Comparison of ENCODE assay signal across 8 cellular contexts in genomic region chr10:31320598-31321211, GRCh38. TPM values are rescaled to one million over a fixed set of nuclear protein-coding genes. Genes with fewer than 3 reads are reported as not detected.
DNase-seq lines count a peak whose midpoint lies in the region; ATAC-seq and TF ChIP-seq lines count a peak whose summit lies in the region.

No MANE protein-coding gene starts in this region.

- ATAC-seq in gastrocnemius medialis (peak; percentile 15 to 27), GM21526 (IDR thresholded peaks at IDR 0.05; ENCODE audit: low FRiP score, unreplicated experiment) (no peak)

- H3K27ac ChIP-seq in gastrocnemius medialis: peak overlapping the region; percentile 97 to 99 (median 98)

- H3K36me3 Mint-ChIP-seq in brain: no peaks in the 10 kb centered on the region

- H3K4me3 ChIP-seq in iPS-18c (ENCODE audit: insufficient read depth, low read depth, low read length): peak overlapping the region; percentile 55
- H3K4me3 ChIP-seq in gastrocnemius medialis: peak overlapping the region; percentile 85 to 93 (median 90)

- no peaks in the 10 kb centered on the region for H3K9me3 Mint-ChIP-seq in brain

- peaks cover 13% of the 10 kb centered on the region for H3K27me3 Mint-ChIP-seq in brain

- no peaks in the 10 kb centered on the region for H3K36me3 ChIP-seq in gastrocnemius medialis

- peaks cover 46 to 51% of the 10 kb centered on the region in 2 donors for H3K4me1 ChIP-seq in gastrocnemius medialis

- H3K27me3 ChIP-seq in gastrocnemius medialis: no peaks in the 10 kb centered on the region

- peak overlapping the region; percentile 92 to 99 (median 97) for H3K4me3 Mint-ChIP-seq in brain

- DNase-seq in activated CD4-positive, CD25-positive, alpha-beta regulatory T cell treated with anti-CD3 and anti-CD28 coated beads, Interleukin-2, amount 50 U/mL, for 72 hours: peak; percentile 34
- no peak for DNase-seq in activated CD4-positive, CD25-positive, alpha-beta regulatory T cell (lab: John Stamatoyannopoulos, UW)
- DNase-seq in HK-2 (ENCODE audit: unreplicated experiment) (peak; percentile 30), SW480 (ENCODE audit: low spot score) (peak; percentile 61), gastrocnemius medialis (peak; percentile 36 to 46)

- TF ChIP-seq CTCF in brain (conservative IDR thresholded peaks at IDR 0.05) (peak; percentile 25 to 44), gastrocnemius medialis (IDR thresholded peaks at IDR 0.05 in 4 of 5, conservative IDR thresholded peaks at IDR 0.05 in 1 of 5) (peak in 2 of 5 experiments; percentile 17 to 25)

- in situ Hi-C loops in gastrocnemius medialis (cut with MboI; ENCODE audit: low sequenced_read_pairs in 4 of 4): loop anchor here (10.0 to 25.0 kb wide), 4 partner anchors 283 to 533 kb away; partner anchors contain the start of gene ZNF438 (in 1 of the 4)

- H3K4me1 Mint-ChIP-seq in brain: peaks cover 65% of the 10 kb centered on the region

- TF ChIP-seq POLR2A in gastrocnemius medialis (IDR thresholded peaks at IDR 0.05): peak; percentile 45 to 83

- no peaks in the 10 kb centered on the region for H3K9me3 ChIP-seq in iPS-18c (ENCODE audit: control insufficient read depth, insufficient read depth, low read length)
- no peaks in the 10 kb centered on the region for H3K9me3 ChIP-seq in gastrocnemius medialis

- peak overlapping the region; percentile 82 to 97 (median 94) for H3K27ac Mint-ChIP-seq in brain

- intact Hi-C loops in gastrocnemius medialis (cut with DNase I; ENCODE audit: low total_unique reads): loop anchor here (2.0 to 10.0 kb wide), 2 partner anchors 378 to 454 kb away; no protein-coding TSS in a partner anchor

RNA-seq across cellular contexts. Expression of gene ZEB1, which starts 1.7 kb away (rescaled TPM):
- polyA plus RNA-seq in brain (ENCODE audit: insufficient read depth, low read depth, low replicate concordance): 9.6 TPM
- 100 to 1,000 TPM in 3 of 4 donors, 10 to 100 TPM in 1; 67.4 to 175 (median 137) TPM for total RNA-seq in gastrocnemius medialis

Comparison
In these comparisons a context has a peak if more than half of its experiments do, and no peak if none do; other contexts are left out.
1. DNase-seq: peak in activated CD4-positive, CD25-positive, alpha-beta regulatory T cell treated with anti-CD3 and anti-CD28 coated beads, Interleukin-2, amount 50 U/mL, for 72 hours (single experiment), HK-2 (single experiment), SW480 (single experiment) and gastrocnemius medialis (2 of 2); none in activated CD4-positive, CD25-positive, alpha-beta regulatory T cell (0 of 4).